Comparison of ENCODE assay signal across 21 cellular contexts in genomic region chr20:50726955-50727791, GRCh38. TPM values are rescaled to one million over a fixed set of nuclear protein-coding genes. Genes with fewer than 3 reads are reported as not detected.
A peak's percentile ranks its signal among the peaks of the same experiment; 100 is the strongest.
DNase-seq lines count a peak whose midpoint lies in the region; ATAC-seq, FAIRE-seq and TF ChIP-seq lines count a peak whose summit lies in the region.
"Had no signal": no experiment of that assay in that cellular context is flagged by ENCODE, and none has a peak within 500 bp of the region (broad histone marks: within the 10 kb centered on the region; RNA-seq: fewer than 3 reads in every experiment).

No MANE protein-coding gene starts in this region.

- H3K4me1 Mint-ChIP-seq in Calu3 (ENCODE audit: low read depth, unreplicated experiment), result peaks cover 42% of the 10 kb centered on the region

- peaks cover 72% of the 10 kb centered on the region for H3F3A ChIP-seq in PC-9 (ENCODE audit: insufficient read depth, low read depth)

- POLR2A ChIA-PET in PC-9 (lab: Charles Lee; ENCODE audit: unreplicated experiment), result interaction anchor here (0.6 kb wide), 1 partner anchor 17 kb away, joined by 4 read pairs; no protein-coding TSS in a partner anchor

- in situ Hi-C loops in brain microvascular endothelial cell (cut with HindIII; ENCODE audit: low pct_ligation_motif_present, low sequenced_read_pairs), result no loop called here

- H3K27ac Mint-ChIP-seq in Calu3 (ENCODE audit: unreplicated experiment), result peak overlapping the region; percentile 99
- H3K27ac Mint-ChIP-seq: immature natural killer cell; natural killer cell treated with Interleukin-12 subunit alpha and Interleukin-12 subunit beta and Interleukin-15 and Interleukin-18, amount 100 ng/mL, for 72 hours; stimulated activated naive CD8-positive, alpha-beta T cell treated with anti-CD3 and anti-CD28 coated beads, Interleukin-15, Interleukin-2, amounts not matched to agents 100 ng/mL and 50 ng/mL, for 24 hours had no signal

- peak overlapping the region; percentile 61 for H3K4me3 Mint-ChIP-seq in Calu3 (ENCODE audit: low read depth, unreplicated experiment)
- H3K4me3 Mint-ChIP-seq: immature natural killer cell; natural killer cell treated with Interleukin-12 subunit alpha and Interleukin-12 subunit beta and Interleukin-15 and Interleukin-18, amount 100 ng/mL, for 72 hours; stimulated activated naive CD8-positive, alpha-beta T cell treated with anti-CD3 and anti-CD28 coated beads, Interleukin-15, Interleukin-2, amounts not matched to agents 100 ng/mL and 50 ng/mL, for 24 hours had no signal

- CTCF ChIA-PET in Calu3 (lab: Charles Lee), result interaction anchor here (0.6 to 8.7 kb wide), 17 partner anchors 9 to 124 kb away, joined by 3 to 82 read pairs (median 5); no protein-coding TSS in a partner anchor
- CTCF ChIA-PET in PC-9 (lab: Charles Lee), result interaction anchor here (1.4 kb wide), 1 partner anchor 10 kb away, joined by 3 read pairs; no protein-coding TSS in a partner anchor

- H3K4me1 ChIP-seq in PC-9 (replicated peaks; ENCODE audit: insufficient read depth) (peaks cover 65% of the 10 kb centered on the region), pancreas (peaks cover 29 to 41% (median 33%) of the 10 kb centered on the region in 3 donors)

- H3K27me3 Mint-ChIP-seq in Calu3 (ENCODE audit: unreplicated experiment), result no peaks in the 10 kb centered on the region
- H3K27me3 Mint-ChIP-seq: natural killer cell treated with Interleukin-12 subunit alpha and Interleukin-12 subunit beta and Interleukin-15 and Interleukin-18, amount 100 ng/mL, for 72 hours; stimulated activated naive CD8-positive, alpha-beta T cell treated with anti-CD3 and anti-CD28 coated beads, Interleukin-15, Interleukin-2, amounts not matched to agents 100 ng/mL and 50 ng/mL, for 24 hours had no signal

- H3K9me3 Mint-ChIP-seq in Calu3 (ENCODE audit: low read depth, unreplicated experiment), result no peaks in the 10 kb centered on the region
- H3K9me3 Mint-ChIP-seq: immature natural killer cell; natural killer cell treated with Interleukin-12 subunit alpha and Interleukin-12 subunit beta and Interleukin-15 and Interleukin-18, amount 100 ng/mL, for 72 hours; stimulated activated naive CD8-positive, alpha-beta T cell treated with anti-CD3 and anti-CD28 coated beads, Interleukin-15, Interleukin-2, amounts not matched to agents 100 ng/mL and 50 ng/mL, for 24 hours had no signal

- H3K27me3 ChIP-seq in PC-9 (ENCODE audit: insufficient read depth, low read depth) (no peaks in the 10 kb centered on the region), pancreas (no peaks in the 10 kb centered on the region), brain microvascular endothelial cell (replicated peaks) (no peaks in the 10 kb centered on the region)

- no TSS peak for BruUV-seq in Calu3 (replicated peaks; lab: Mats Ljungman, UMichigan)
- no TSS peak for BruUV-seq in PC-9 (replicated peaks; lab: Mats Ljungman, UMichigan)

- TF ChIP-seq CTCF in Calu3 (IDR thresholded peaks at IDR 0.05; ENCODE audit: unreplicated experiment) (no peak), PC-9 (conservative IDR thresholded peaks at IDR 0.05) (no peak), pancreas (IDR thresholded peaks at IDR 0.05) (no peak), brain microvascular endothelial cell (IDR thresholded peaks at IDR 0.05; ENCODE audit: low read depth, low read length, missing control alignments) (no peak)

- ATAC-seq in pancreas, result no peak
- ATAC-seq in HG03342 (IDR thresholded peaks at IDR 0.05; ENCODE audit: unreplicated experiment), result no peak
- ATAC-seq: esophagus mucosa; natural killer cell treated with Interleukin-12 subunit alpha and Interleukin-12 subunit beta and Interleukin-15 and Interleukin-18, amount 100 ng/mL, for 72 hours; PC-3 had no signal

- peak overlapping the region; percentile 92 for H3K4me2 ChIP-seq in PC-9

- H3K36me3 ChIP-seq in PC-9 (ENCODE audit: low read depth) (peaks cover 1% of the 10 kb centered on the region; the same call in 1 of the 2 replicates), pancreas (no peaks in the 10 kb centered on the region), brain microvascular endothelial cell (replicated peaks) (no peaks in the 10 kb centered on the region)

- DNase-seq in Calu3 (no peak), PC-9 (no peak), epithelial cell of prostate (ENCODE audit: low read depth, low spot score) (no peak), pancreas (no peak), brain microvascular endothelial cell (no peak), LoVo (ENCODE audit: low spot score) (no peak), pons (ENCODE audit: low spot score) (no peak)
- DNase-seq: activated naive CD4-positive, alpha-beta T cell treated with anti-CD3 and anti-CD28 coated beads, Interleukin-2, amount 50 U/mL, for 16 hours; activated T-cell treated with anti-CD3 and anti-CD28 coated beads, Interleukin-2, amount 50 U/mL, for 1 hour; immature natural killer cell; mesendoderm; NCI-H2029 treated with DMSO at 0.1 percent for 48 hours; NCI-H526; PC-3; retina had no signal

- no peaks in the 10 kb centered on the region for H3K9me2 ChIP-seq in PC-9 (ENCODE audit: insufficient read depth)

- peaks cover 48% of the 10 kb centered on the region for H3K36me3 Mint-ChIP-seq in Calu3 (ENCODE audit: insufficient read depth, unreplicated experiment)
- H3K36me3 Mint-ChIP-seq: immature natural killer cell; natural killer cell treated with Interleukin-12 subunit alpha and Interleukin-12 subunit beta and Interleukin-15 and Interleukin-18, amount 100 ng/mL, for 72 hours had no signal

- H4K20me1 ChIP-seq in PC-9 (ENCODE audit: insufficient read depth), result no peaks in the 10 kb centered on the region

- no peak overlapping the region for H3K4me3 ChIP-seq in PC-9
- no peak overlapping the region for H3K4me3 ChIP-seq in pancreas
- H3K4me3 ChIP-seq in brain microvascular endothelial cell (ENCODE audit: low read depth, low read length), result no peak overlapping the region

- H3K79me2 ChIP-seq in PC-9 (ENCODE audit: low read depth), result peaks cover 9% of the 10 kb centered on the region

- H3K9me3 ChIP-seq in PC-9 (ENCODE audit: insufficient read depth, low read depth) (no peaks in the 10 kb centered on the region), pancreas (no peaks in the 10 kb centered on the region)

- 62 to 63% methylated on average over 4 of the region's 4 CpGs for WGBS in pancreas, 2 donors

- intact Hi-C loops in Calu3 (cut with micrococcal nuclease; ENCODE audit: unreplicated experiment), result no loop called here
- intact Hi-C loops in PC-9 (cut with micrococcal nuclease; ENCODE audit: unreplicated experiment), result no loop called here
- intact Hi-C loops in pancreas (cut with DNase I), result no loop called here

- H2AFZ ChIP-seq in PC-9, result no peak overlapping the region; the same call in 1 of the 2 replicates

- FAIRE-seq in pancreas (lab: Jason Lieb, UNC), result no peak

- H3K27ac ChIP-seq in PC-9, result peak overlapping the region; percentile 91
- H3K27ac ChIP-seq in epithelial cell of prostate, result peak overlapping the region; percentile 100
- peak overlapping the region; percentile 43 to 89 (median 72) for H3K27ac ChIP-seq in pancreas
- H3K27ac ChIP-seq in brain microvascular endothelial cell, result no peak overlapping the region

RNA-seq across cellular contexts. Expression of gene PARD6B, which starts 4.2 kb away (rescaled TPM):
- 114 and 127 TPM in 2 replicates for total RNA-seq in Calu3 (2022)
- 52.2 and 80.3 TPM in 2 replicates for total RNA-seq in PC-9 (2021)
- total RNA-seq in pancreas, result 10 to 100 TPM in 4 of 6 donors, 1 to 10 TPM in 2; 8.1 to 17.8 (median 11.9) TPM
- 1 to 10 TPM; 3.1 to 4.2 TPM for polyA plus RNA-seq in pancreas

RNA-seq across cellular contexts. Expression of gene RIPOR3, which starts 35.8 kb away (rescaled TPM):
- 2.8 and 4.0 TPM in 2 replicates for total RNA-seq in Calu3 (2022)
- total RNA-seq in PC-9 (2021), result 4.1 and 6.3 TPM in 2 replicates
- 1 to 10 TPM in 4 of 6 donors, under 1 TPM in 2; 0.67 to 3.4 (median 1.5) TPM for total RNA-seq in pancreas
- 10 to 100 TPM in 1 of 2 donors, 1 to 10 TPM in 1; 8.1 to 11.3 TPM for polyA plus RNA-seq in pancreas
- total RNA-seq: dermis microvascular lymphatic vessel endothelial cell; HT1080; natural killer cell treated with Interleukin-12 subunit alpha and Interleukin-12 subunit beta and Interleukin-15 and Interleukin-18, amount 100 ng/mL, for 72 hours had no signal
